In genomic region chr21:43866233-43866632, GRCh38 we compare ENCODE assay signal across 8 cellular contexts. TPM values are rescaled to one million over a fixed set of nuclear protein-coding genes. Genes with fewer than 3 reads are reported as not detected.
DNase-seq lines count a peak whose midpoint lies in the region; ATAC-seq and TF ChIP-seq lines count a peak whose summit lies in the region.

No MANE protein-coding gene starts in this region.

- intact Hi-C loops in CD14-positive monocyte (cut with micrococcal nuclease) = no loop called here

- H3K27ac ChIP-seq in HUES6 (ENCODE audit: low read depth, low read length) = no peak overlapping the region

- peak overlapping the region; percentile 64 for H3K4me3 ChIP-seq in HUES6 (ENCODE audit: low read depth, low read length)
- peak overlapping the region; percentile 60 for H3K4me3 ChIP-seq in endocrine pancreas (ENCODE audit: control insufficient read depth, insufficient read depth, low read length)
- peak overlapping the region; percentile 66 for H3K4me3 ChIP-seq in mononuclear cell (ENCODE audit: low read length)

- H3K27me3 ChIP-seq in HUES6 (ENCODE audit: control insufficient read depth, insufficient read depth, low read length) (peaks cover 24% of the 10 kb centered on the region), endocrine pancreas (ENCODE audit: control insufficient read depth, insufficient read depth, low read length) (no peaks in the 10 kb centered on the region), mononuclear cell (ENCODE audit: insufficient read depth, low read length) (no peaks in the 10 kb centered on the region)

- H3K27ac Mint-ChIP-seq in CD14-positive monocyte = peak overlapping the region in 6 of 7 donors; percentile 57 to 88 (median 80)

- peaks cover 9% of the 10 kb centered on the region for H3K4me1 ChIP-seq in HUES6 (ENCODE audit: control insufficient read depth, insufficient read depth, low read length)
- peaks cover 7% of the 10 kb centered on the region for H3K4me1 ChIP-seq in endocrine pancreas (ENCODE audit: control insufficient read depth, insufficient read depth, low read length)
- H3K4me1 ChIP-seq in mononuclear cell (ENCODE audit: insufficient read depth, low read length) = peaks cover 35% of the 10 kb centered on the region

- H3K36me3 ChIP-seq in HUES6 (ENCODE audit: control insufficient read depth, insufficient read depth, low read length) (no peaks in the 10 kb centered on the region), endocrine pancreas (ENCODE audit: control insufficient read depth, insufficient read depth, low read length) (no peaks in the 10 kb centered on the region)

- H3K9ac ChIP-seq in HUES6 (ENCODE audit: low read length) (no peak overlapping the region), endocrine pancreas (ENCODE audit: control insufficient read depth, insufficient read depth, low read length) (peak overlapping the region; percentile 65)

- peak overlapping the region; percentile 81 to 91 for H3K4me3 Mint-ChIP-seq in CD14-positive monocyte

- H3K9me3 ChIP-seq in HUES6 (ENCODE audit: control insufficient read depth, insufficient read depth, low read depth, low read length) = no peaks in the 10 kb centered on the region
- no peaks in the 10 kb centered on the region for H3K9me3 ChIP-seq in endocrine pancreas (ENCODE audit: control insufficient read depth, low read length)
- H3K9me3 ChIP-seq in mononuclear cell (ENCODE audit: low read depth, low read length) = no peaks in the 10 kb centered on the region

- no peak for TF ChIP-seq CTCF in CD14-positive monocyte (IDR thresholded peaks at IDR 0.05)

- DNase-seq in CD14-positive monocyte (ENCODE audit: low spot score) (no peak), MV-4-11 (lab: John Stamatoyannopoulos, UW) (no peak)
- peak; percentile 71 for DNase-seq in activated CD4-positive, alpha-beta T cell treated with anti-CD3 and anti-CD28 coated beads for 48 hours
- DNase-seq in stimulated activated naive CD4-positive, alpha-beta T cell treated with Interleukin-2 at 50 U/mL for 16 hours (lab: John Stamatoyannopoulos, UW) = peak; percentile 50

- H3K4me1 Mint-ChIP-seq in CD14-positive monocyte = peaks cover 35% of the 10 kb centered on the region

- H3K36me3 Mint-ChIP-seq in CD14-positive monocyte = peaks cover 39 to 43% of the 10 kb centered on the region in 2 donors

- peaks cover 4 to 16% (median 9%) of the 10 kb centered on the region in 3 donors for H3K27me3 Mint-ChIP-seq in CD14-positive monocyte (ENCODE audit: low read depth in 3 of 3)

- no peak for ATAC-seq in HG03159 (IDR thresholded peaks at IDR 0.05; ENCODE audit: unreplicated experiment)

- peaks cover 0 to 2% (median 0%) of the 10 kb centered on the region in 7 donors for H3K9me3 Mint-ChIP-seq in CD14-positive monocyte

RNA-seq across cellular contexts. Expression of gene AGPAT3, which starts 1.2 kb away (rescaled TPM):
- polyA plus RNA-seq in CD14-positive monocyte = 10 to 100 TPM; 24.9 to 26.2 TPM
- total RNA-seq in mononuclear cell = 27.7 TPM

Comparison
In these comparisons a context has a peak if more than half of its experiments do, and no peak if none do; other contexts are left out.
1. DNase-seq: peak in activated CD4-positive, alpha-beta T cell treated with anti-CD3 and anti-CD28 coated beads for 48 hours (single experiment) and stimulated activated naive CD4-positive, alpha-beta T cell treated with Interleukin-2 at 50 U/mL for 16 hours (single experiment); none in CD14-positive monocyte (single experiment) and MV-4-11 (single experiment).
2. Peak in every context shown above with its lines, with median percentiles within 50 percentile points of each other: H3K4me3 ChIP-seq.